ENCODE assay signal across 37 cellular contexts in genomic region chr9:27532046-27532445, GRCh38. TPM values are rescaled to one million over a fixed set of nuclear protein-coding genes. Genes with fewer than 3 reads are reported as not detected.
"Had no signal": no experiment of that assay in that cellular context is flagged by ENCODE, and none has a peak within 500 bp of the region (broad histone marks: within the 10 kb centered on the region; RNA-seq: fewer than 3 reads in every experiment).

No MANE protein-coding gene starts in this region.

- H3K9me3 ChIP-seq: ascending aorta had no signal

- H3K36me3 ChIP-seq: ascending aorta, cardiac muscle cell had no signal

- ATAC-seq: activated CD4-positive, alpha-beta T cell treated with anti-CD3 and anti-CD28 coated beads for 36 hours; activated CD4-positive, CD25-positive, alpha-beta regulatory T cell treated with anti-CD3 and anti-CD28 coated beads, Interleukin-2, amount 50 U/mL, for 24 hours; activated CD8-positive, alpha-beta T cell treated with anti-CD3 and anti-CD28 coated beads, Interleukin-2, amount 10 ng/mL, durations not matched to agents 7 days and 5 days; WTC11 had no signal

- DNase-seq: activated CD4-positive, alpha-beta T cell treated with anti-CD3 and anti-CD28 coated beads for 36 hours; activated CD4-positive, alpha-beta T cell treated with anti-CD3 and anti-CD28 coated beads, Interleukin-2, amount 10 ng/mL, durations not matched to agents 7 days and 5 days; activated CD4-positive, alpha-beta T cell treated with anti-CD3 and anti-CD28 coated beads, Interleukin-2, amount 50 U/mL, for 48 hours; activated CD8-positive, alpha-beta T cell treated with anti-CD3 and anti-CD28 coated beads, Interleukin-2, amount 10 ng/mL, durations not matched to agents 7 days and 5 days; activated gamma-delta T cell; activated naive CD4-positive, alpha-beta T cell treated with Interleukin-2 at 50 U/mL for 16 hours; activated naive CD8-positive, alpha-beta T cell treated with anti-CD3 and anti-CD28 coated beads, Interleukin-2, amount 10 ng/mL, durations not matched to agents 7 days and 5 days; activated T-cell treated with anti-CD3 and anti-CD28 coated beads, Interleukin-2, amount 50 U/mL, for 24 hours; amygdala; Karpas-422; KBM-7; NCI-H1048; NCI-H1105 treated with DMSO at 0.1 percent for 48 hours; NCI-H1436; NCI-H1694; NCI-H1930; NCI-H2081 treated with DMSO at 0.1 percent for 48 hours; NCI-H345; NCI-H524 treated with DMSO at 0.1 percent for 48 hours; NK-92 treated with Interleukin-12 subunit alpha and Interleukin-12 subunit beta, amount 100 ng/mL, for 24 hours; PC-9; Right ventricle myocardium superior; T1000 had no signal

- H3K27me3 ChIP-seq: ascending aorta had no signal

- FAIRE-seq: RCC 7860, TTC549 had no signal

- H3K9me3 Mint-ChIP-seq: activated CD4-positive, alpha-beta T cell treated with anti-CD3 and anti-CD28 coated beads, Interleukin-2, amount 10 ng/mL, durations not matched to agents 7 days and 5 days; activated naive CD4-positive, alpha-beta T cell treated with anti-CD3 and anti-CD28 coated beads, Interleukin-2, amount 50 U/mL, for 24 hours; activated naive CD8-positive, alpha-beta T cell treated with anti-CD3 and anti-CD28 coated beads, Interleukin-2, amount 10 ng/mL, durations not matched to agents 7 days and 5 days; activated T-cell treated with anti-CD3 and anti-CD28 coated beads, Interleukin-2, amount 50 U/mL, for 24 hours; activated T-helper 2 cell treated with anti-CD3 and anti-CD28 coated beads, Interferon-gamma antibody, Interleukin-2, Interleukin-4, amounts not matched to agents 10 μg/mL and 5 μg/mL and 100 μg/mL, durations not matched to agents 14 hours and 24 hours and 36 hours; WTC11 had no signal

- H3K36me3 Mint-ChIP-seq: activated naive CD8-positive, alpha-beta T cell treated with anti-CD3 and anti-CD28 coated beads, Interleukin-2, amount 10 ng/mL, durations not matched to agents 7 days and 5 days; WTC11 had no signal

- H3K4me3 ChIP-seq: ascending aorta, cardiac muscle cell, PC-9 had no signal

- H2AFZ ChIP-seq: PC-9 had no signal

- H3K27ac Mint-ChIP-seq: activated CD4-positive, alpha-beta T cell treated with anti-CD3 and anti-CD28 coated beads for 36 hours; activated CD4-positive, alpha-beta T cell treated with anti-CD3 and anti-CD28 coated beads, Interleukin-2, amount 10 ng/mL, durations not matched to agents 7 days and 5 days; activated CD8-positive, alpha-beta T cell treated with anti-CD3 and anti-CD28 coated beads, Interleukin-2, amount 10 ng/mL, durations not matched to agents 7 days and 5 days; activated naive CD4-positive, alpha-beta T cell treated with anti-CD3 and anti-CD28 coated beads, Interleukin-2, amount 50 U/mL, for 24 hours; activated naive CD8-positive, alpha-beta T cell treated with anti-CD3 and anti-CD28 coated beads, Interleukin-2, amount 10 ng/mL, durations not matched to agents 7 days and 5 days; activated T-cell treated with anti-CD3 and anti-CD28 coated beads, Interleukin-2, amount 50 U/mL, for 24 hours; activated T-helper 2 cell treated with anti-CD3 and anti-CD28 coated beads, Interferon-gamma antibody, Interleukin-2, Interleukin-4, amounts not matched to agents 10 μg/mL and 5 μg/mL and 100 μg/mL, durations not matched to agents 14 hours and 24 hours and 36 hours; WTC11 had no signal

- H3K4me3 Mint-ChIP-seq: activated CD4-positive, alpha-beta T cell treated with anti-CD3 and anti-CD28 coated beads for 36 hours; activated CD4-positive, alpha-beta T cell treated with anti-CD3 and anti-CD28 coated beads, Interleukin-2, amount 10 ng/mL, durations not matched to agents 7 days and 5 days; activated CD8-positive, alpha-beta T cell treated with anti-CD3 and anti-CD28 coated beads, Interleukin-2, amount 10 ng/mL, durations not matched to agents 7 days and 5 days; activated naive CD4-positive, alpha-beta T cell treated with anti-CD3 and anti-CD28 coated beads, Interleukin-2, amount 50 U/mL, for 24 hours; activated naive CD8-positive, alpha-beta T cell treated with anti-CD3 and anti-CD28 coated beads, Interleukin-2, amount 10 ng/mL, durations not matched to agents 7 days and 5 days; activated T-cell treated with anti-CD3 and anti-CD28 coated beads, Interleukin-2, amount 50 U/mL, for 24 hours; WTC11 had no signal

- H3K27ac ChIP-seq: ascending aorta, cardiac muscle cell, PC-9, RWPE1 had no signal

- H3K4me2 ChIP-seq: PC-9 had no signal

RNA-seq across cellular contexts. Expression of gene IFNK, which starts 8.0 kb away (rescaled TPM):
- total RNA-seq: activated CD4-positive, alpha-beta T cell treated with anti-CD3 and anti-CD28 coated beads for 36 hours; activated CD4-positive, alpha-beta T cell treated with anti-CD3 and anti-CD28 coated beads, Interleukin-2, amount 10 ng/mL, durations not matched to agents 7 days and 5 days; activated CD8-positive, alpha-beta T cell treated with anti-CD3 and anti-CD28 coated beads, Interleukin-2, amount 10 ng/mL, durations not matched to agents 7 days and 5 days; activated naive CD8-positive, alpha-beta T cell treated with anti-CD3 and anti-CD28 coated beads, Interleukin-2, amount 10 ng/mL, durations not matched to agents 7 days and 5 days; activated T-helper 2 cell treated with anti-CD3 and anti-CD28 coated beads, Interferon-gamma antibody, Interleukin-2, Interleukin-4, amounts not matched to agents 10 μg/mL and 5 μg/mL and 100 μg/mL, durations not matched to agents 14 hours and 24 hours and 36 hours; ascending aorta; cardiac muscle cell; MCF 10A; NCI-H460; PC-9; Right ventricle myocardium superior; T-helper 1 cell treated with Interleukin-12 subunit alpha and Interleukin-12 subunit beta and Interleukin-4 antibody, amounts not matched to agents 30 ng/mL and 1 ng/mL, for 36 hours; T-helper 2 cell treated with Interferon-gamma antibody and Interleukin-4, amounts not matched to agents 100 ng/mL and 5 ng/mL, for 36 hours; WTC11 had no signal
- polyA plus RNA-seq: adipose tissue, cardiac muscle cell had no signal
